1 cellular context compared by ENCODE assay signal in the genomic region with DNA sequence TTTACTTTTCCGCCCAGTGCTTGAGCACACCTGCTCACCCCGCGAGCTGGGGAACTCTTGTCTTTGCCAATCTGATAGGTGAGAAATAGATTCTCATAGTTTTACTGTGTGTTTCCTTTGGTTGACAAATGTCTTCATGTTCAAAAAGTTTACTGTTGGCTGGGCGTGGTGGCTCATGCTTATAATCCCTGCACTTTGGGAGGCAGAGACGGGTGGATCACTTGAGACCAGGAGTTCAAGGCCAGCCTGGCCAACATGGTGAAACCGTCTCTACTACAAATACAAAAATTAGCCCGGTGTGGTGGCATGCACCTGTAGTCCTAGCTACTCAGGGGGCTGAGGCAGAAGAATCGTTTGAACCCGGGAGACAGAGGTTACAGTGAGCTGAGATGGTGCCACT.
TF ChIP-seq lines count a peak whose summit lies in the region.

No MANE protein-coding gene starts in this region.

TF ChIP-seq in HepG2, 621 proteins besides CTCF, POLR2A, EP300 and RAD21 (continued from another document):
- TF ChIP-seq, protein P1, sequence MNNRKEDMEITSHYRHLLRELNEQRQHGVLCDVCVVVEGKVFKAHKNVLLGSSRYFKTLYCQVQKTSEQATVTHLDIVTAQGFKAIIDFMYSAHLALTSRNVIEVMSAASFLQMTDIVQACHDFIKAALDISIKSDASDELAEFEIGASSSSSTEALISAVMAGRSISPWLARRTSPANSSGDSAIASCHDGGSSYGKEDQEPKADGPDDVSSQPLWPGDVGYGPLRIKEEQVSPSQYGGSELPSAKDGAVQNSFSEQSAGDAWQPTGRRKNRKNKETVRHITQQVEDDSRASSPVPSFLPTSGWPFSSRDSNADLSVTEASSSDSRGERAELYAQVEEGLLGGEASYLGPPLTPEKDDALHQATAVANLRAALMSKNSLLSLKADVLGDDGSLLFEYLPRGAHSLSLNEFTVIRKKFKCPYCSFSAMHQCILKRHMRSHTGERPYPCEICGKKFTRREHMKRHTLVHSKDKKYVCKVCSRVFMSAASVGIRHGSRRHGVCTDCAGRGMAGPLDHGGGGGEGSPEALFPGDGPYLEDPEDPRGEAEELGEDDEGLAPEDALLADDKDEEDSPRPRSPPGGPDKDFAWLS (CRISPR knock-in tag; IDR thresholded peaks at IDR 0.05; ENCODE audit: borderline replicate concordance): no peak
- TF ChIP-seq LCORL (IDR thresholded peaks at IDR 0.05) (no peak), LCORL (CRISPR knock-in tag; IDR thresholded peaks at IDR 0.05) (0 out of 2 replicates have a peak, but pooled peaks have one; percentile 27), U2AF2 (IDR thresholded peaks at IDR 0.05; ENCODE audit: low read depth, low read length) (no peak), FOXA3 (CRISPR knock-in tag; IDR thresholded peaks at IDR 0.05) (0 out of 2 replicates have a peak, but pooled peaks have one; percentile 13), ZNF33A (CRISPR knock-in tag; IDR thresholded peaks at IDR 0.05; ENCODE audit: borderline replicate concordance) (no peak), ZNF143 (CRISPR knock-in tag; IDR thresholded peaks at IDR 0.05) (no peak), FOXA1 (IDR thresholded peaks at IDR 0.05) (no peak), FOXA1 (CRISPR knock-in tag; IDR thresholded peaks at IDR 0.05) (no peak), ELF4 (CRISPR knock-in tag; IDR thresholded peaks at IDR 0.05; ENCODE audit: borderline replicate concordance) (no peak), SIN3A (IDR thresholded peaks at IDR 0.05; ENCODE audit: borderline replicate concordance, low read depth, low read length) (no peak)
